ENCODE assay signal across 18 cellular contexts in the genomic region with DNA sequence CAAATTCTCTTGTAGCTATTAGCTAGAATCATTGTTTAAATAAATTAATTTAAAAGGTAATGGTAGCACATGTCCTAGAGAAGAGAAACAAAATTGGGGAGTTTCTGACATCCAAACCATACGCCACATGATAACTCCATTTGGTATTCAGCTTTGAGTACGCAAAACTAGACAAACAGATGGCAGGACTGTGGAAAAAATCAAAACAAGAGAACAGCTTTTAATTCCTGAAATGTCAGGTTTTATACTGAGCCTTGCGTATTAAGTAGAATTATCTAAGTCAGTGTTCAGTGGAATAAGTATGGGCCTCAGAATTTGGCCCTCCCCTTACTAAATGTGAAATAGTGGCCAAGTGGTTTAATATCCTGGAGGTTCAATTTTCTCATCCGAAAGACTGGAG.
"Had no signal": no experiment of that assay in that cellular context is flagged by ENCODE, and none has a peak within 500 bp of the region (broad histone marks: within the 10 kb centered on the region; RNA-seq: fewer than 3 reads in every experiment).

No MANE protein-coding gene starts in this region.

- H3K36me3 Mint-ChIP-seq: IgD-negative memory B cell had no signal

- H3K4me1 ChIP-seq: SJSA1 had no signal

- H3K9me3 ChIP-seq: SJSA1 had no signal

- H3K9ac ChIP-seq: KMS-11 had no signal

- DNase-seq: Kasumi-1, MM.1S, NCI-H1092 treated with DMSO at 0.1 percent for 48 hours, NCI-H1436, NCI-H1930, NCI-H2081, NCI-H2107, NCI-H2227 treated with DMSO at 0.1 percent for 48 hours, NCI-H526 treated with DMSO at 0.1 percent for 48 hours, NCI-H774, Right ventricle myocardium superior, RPMI8226, SIG-M5 had no signal

- H3K36me3 ChIP-seq: SJSA1 had no signal

- H3K27me3 ChIP-seq: SJSA1 had no signal

- H3K27ac Mint-ChIP-seq: IgD-negative memory B cell had no signal

- H3K4me1 Mint-ChIP-seq: IgD-negative memory B cell had no signal

- H3K4me3 ChIP-seq: K562, SJSA1, SK-N-MC had no signal

- H3K4me2 ChIP-seq: KMS-11 had no signal

- FAIRE-seq: K562 had no signal

- ATAC-seq: K562 had no signal

- H3K27ac ChIP-seq: KMS-11, SJSA1, SK-N-MC had no signal

- H3K4me3 Mint-ChIP-seq: IgD-negative memory B cell had no signal
